Comparison of ENCODE assay signal across 10 cellular contexts in the genomic region with DNA sequence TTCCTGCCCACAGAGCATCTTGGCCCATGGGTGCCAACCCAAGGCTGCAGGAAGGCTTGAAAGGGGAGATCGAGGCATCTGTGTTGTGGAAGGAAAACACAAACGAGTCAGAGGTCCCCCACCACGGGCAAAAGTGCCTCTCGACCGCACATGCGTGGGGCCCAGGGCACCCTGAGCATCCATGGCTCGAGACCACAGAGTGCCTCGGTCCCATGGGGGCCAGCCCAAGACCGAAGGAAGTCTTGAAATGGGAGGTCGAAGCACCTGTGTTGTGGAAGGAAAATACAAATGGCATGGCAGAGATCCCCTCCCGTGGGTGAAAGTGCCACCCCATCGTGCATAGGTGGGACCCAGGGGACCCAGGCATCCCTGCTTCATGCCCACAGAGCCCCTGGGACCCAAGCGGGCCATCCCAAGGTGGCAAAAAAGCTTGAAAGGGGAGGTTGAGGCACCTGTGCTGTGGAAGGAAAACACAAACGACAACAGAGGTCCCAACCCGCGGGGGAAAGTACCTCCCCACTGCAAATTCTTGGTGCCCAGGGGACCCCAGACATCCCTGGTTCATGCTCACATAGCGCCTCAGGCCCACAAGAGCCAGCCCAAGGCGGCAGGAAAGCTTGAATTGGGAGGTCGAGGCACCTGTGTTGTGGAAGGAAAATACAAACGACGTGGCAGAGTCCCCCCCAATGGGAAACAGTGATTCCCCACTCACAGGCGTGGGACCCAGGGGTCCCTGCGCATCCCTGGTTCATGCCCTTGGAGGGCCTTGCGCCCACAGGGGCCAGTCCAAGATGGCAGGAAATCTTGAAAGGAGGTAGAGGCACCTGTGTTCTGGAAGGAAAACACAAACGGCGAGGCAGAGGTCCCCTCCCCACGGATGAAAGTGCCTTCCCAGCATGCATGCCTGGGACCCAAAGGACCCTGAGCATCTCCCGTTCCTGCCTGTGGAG.
DNase-seq lines count a peak whose midpoint lies in the region; ATAC-seq and TF ChIP-seq lines count a peak whose summit lies in the region.
"Had no signal": no experiment of that assay in that cellular context is flagged by ENCODE, and none has a peak within 500 bp of the region (broad histone marks: within the 10 kb centered on the region; RNA-seq: fewer than 3 reads in every experiment).

No MANE protein-coding gene starts in this region.

- in situ Hi-C loops in GM13977 (cut with MboI; ENCODE audit: low pct_unique_long_range_greater_than_20kb, low sequenced_read_pairs, unreplicated experiment): no loop called here

- DNase-seq in GM13977 (ENCODE audit: low spot score) (peak; percentile 4), heart right ventricle (peak; percentile 1 to 2), sciatic nerve (ENCODE audit: low spot score) (peak; percentile 25), A172 (ENCODE audit: low spot score) (no peak), NCI-H2029 treated with DMSO at 0.1 percent for 48 hours (lab: John Stamatoyannopoulos, UW) (no peak)
- DNase-seq in activated CD8-positive, alpha-beta memory T cell treated with anti-CD3 and anti-CD28 coated beads, Interleukin-2, amount 50 U/mL, for 4 hours: peak; percentile 7
- DNase-seq: activated CD4-positive, alpha-beta T cell treated with anti-CD3 and anti-CD28 coated beads, Interleukin-2, amount 50 U/mL, for 48 hours; amniotic stem cell had no signal

- H3K36me3 ChIP-seq in heart right ventricle: no peaks in the 10 kb centered on the region

- no peak for ATAC-seq in heart right ventricle
- ATAC-seq in sciatic nerve: no peak
- no peak for ATAC-seq in HG03460 (IDR thresholded peaks at IDR 0.05; ENCODE audit: unreplicated experiment)

- no peak overlapping the region for H3K4me3 ChIP-seq in heart right ventricle

- peaks cover 0 to 98% (median 0%) of the 10 kb centered on the region in 11 donors for H3K9me3 ChIP-seq in heart right ventricle

- intact Hi-C loops in heart right ventricle (cut with DNase I) (no loop called here), sciatic nerve (cut with DNase I) (no loop called here)

- TF ChIP-seq CTCF in GM13977 (IDR thresholded peaks at IDR 0.05; ENCODE audit: extremely low read depth, insufficient read depth, missing control alignments): no peak
- TF ChIP-seq CTCF in heart right ventricle (IDR thresholded peaks at IDR 0.05): no peak

- H3K27ac ChIP-seq in heart right ventricle: no peak overlapping the region
- H3K27ac ChIP-seq: HL-60 had no signal

- 57 to 58% methylated on average over 28 of the region's 28 CpGs for WGBS in heart right ventricle, 2 donors

- peaks cover 0 to 11% (median 3%) of the 10 kb centered on the region in 7 donors for H3K27me3 ChIP-seq in heart right ventricle

- H3K4me1 ChIP-seq in heart right ventricle: no peaks in the 10 kb centered on the region

Comparison
In these comparisons a context has a peak if more than half of its experiments do, and no peak if none do; other contexts are left out.
1. DNase-seq: peak in GM13977 (single experiment), activated CD8-positive, alpha-beta memory T cell treated with anti-CD3 and anti-CD28 coated beads, Interleukin-2, amount 50 U/mL, for 4 hours (single experiment), heart right ventricle (2 of 2) and sciatic nerve (single experiment); none in A172 (single experiment) and NCI-H2029 treated with DMSO at 0.1 percent for 48 hours (single experiment).